Comparison of ENCODE assay signal across 8 cellular contexts in the genomic region with DNA sequence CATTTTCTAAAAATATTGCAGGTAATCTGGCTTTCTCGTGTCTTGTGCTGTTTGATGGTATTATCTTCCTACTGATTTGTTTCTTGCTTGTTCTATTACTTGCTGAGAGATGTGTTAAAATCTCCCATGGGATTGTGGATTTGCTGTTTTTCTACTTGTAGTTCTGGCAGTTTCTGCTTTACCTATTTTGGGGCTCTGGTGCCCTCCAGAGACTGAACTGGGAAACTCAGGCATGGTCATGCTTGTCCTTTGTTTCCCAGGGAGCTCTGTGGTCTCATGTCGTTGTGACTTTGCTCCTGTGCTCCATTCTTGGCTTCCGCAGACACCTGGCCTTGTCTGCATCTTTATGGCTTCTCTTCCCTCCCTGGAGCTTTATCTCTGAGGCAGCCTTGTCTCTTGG. TPM values are rescaled to one million over a fixed set of nuclear protein-coding genes. Genes with fewer than 3 reads are reported as not detected.
DNase-seq lines count a peak whose midpoint lies in the region; ATAC-seq, FAIRE-seq and TF ChIP-seq lines count a peak whose summit lies in the region.

No MANE protein-coding gene starts in this region.

- DNase-seq in stimulated activated CD4-positive, alpha-beta T cell treated with anti-CD3 and anti-CD28 coated beads, Interleukin-15, amount 100 ng/mL, for 24 hours, result peak; percentile 29
- no peak for DNase-seq in stimulated activated CD4-positive, alpha-beta T cell treated with anti-CD3 and anti-CD28 coated beads, Interleukin-12 subunit alpha, Interleukin-12 subunit beta, amount 100 ng/mL, for 4 hours
- DNase-seq in NCI-H1694 (lab: John Stamatoyannopoulos, UW), result peak; percentile 24
- peak; percentile 26 for DNase-seq in astrocyte (ENCODE audit: low read depth)
- peak; percentile 82 for DNase-seq in left kidney (ENCODE audit: low read depth, low spot score)
- no peak for DNase-seq in DMS153 treated with DMSO at 0.1 percent for 48 hours (lab: John Stamatoyannopoulos, UW; ENCODE audit: unreplicated experiment)

- H3K9me3 Mint-ChIP-seq in astrocyte (ENCODE audit: unreplicated experiment), result no peaks in the 10 kb centered on the region

- peaks cover 5% of the 10 kb centered on the region for H3K4me1 ChIP-seq in astrocyte (ENCODE audit: insufficient read depth, low read length)

- no peak for ATAC-seq in HG03039 (IDR thresholded peaks at IDR 0.05; ENCODE audit: unreplicated experiment)
- no peak for ATAC-seq in HG03175 (IDR thresholded peaks at IDR 0.05; ENCODE audit: unreplicated experiment)

- no peak overlapping the region for H3K4me3 ChIP-seq in astrocyte (ENCODE audit: insufficient read depth, low read depth, low read length)

- peaks cover 6% of the 10 kb centered on the region for H3K4me1 Mint-ChIP-seq in astrocyte (ENCODE audit: low read depth, unreplicated experiment)

- TF ChIP-seq CTCF in astrocyte (IDR thresholded peaks at IDR 0.05; ENCODE audit: insufficient read depth, low read depth, low read length), result peak; percentile 67

- H3K36me3 Mint-ChIP-seq in astrocyte (ENCODE audit: low read depth, unreplicated experiment), result no peaks in the 10 kb centered on the region

- no peaks in the 10 kb centered on the region for H3K9me3 ChIP-seq in astrocyte (ENCODE audit: insufficient read depth, low read depth, low read length)

- H3K36me3 ChIP-seq in astrocyte (ENCODE audit: insufficient read depth, low read length), result peaks cover 2% of the 10 kb centered on the region

- H3K4me3 Mint-ChIP-seq in astrocyte (ENCODE audit: unreplicated experiment), result no peak overlapping the region

- H3K4me2 ChIP-seq in astrocyte (ENCODE audit: low read length), result no peak overlapping the region

- H3K27ac ChIP-seq in astrocyte (ENCODE audit: low read depth, low read length), result no peak overlapping the region

- peak; percentile 5 for FAIRE-seq in astrocyte (lab: Jason Lieb, UNC)

- no peak overlapping the region for H3K27ac Mint-ChIP-seq in astrocyte (ENCODE audit: unreplicated experiment)

- H2AFZ ChIP-seq in astrocyte (ENCODE audit: low read depth, low read length), result peak overlapping the region; percentile 33

- no peak overlapping the region for H3K9ac ChIP-seq in astrocyte (ENCODE audit: low read length)

- peaks cover 66% of the 10 kb centered on the region for H4K20me1 ChIP-seq in astrocyte (ENCODE audit: insufficient read depth, low read length)

- peaks cover 97% of the 10 kb centered on the region for H3K79me2 ChIP-seq in astrocyte (ENCODE audit: insufficient read depth, low read length)

- H3K27me3 Mint-ChIP-seq in astrocyte (ENCODE audit: low read depth, unreplicated experiment), result no peaks in the 10 kb centered on the region

- no peaks in the 10 kb centered on the region for H3K27me3 ChIP-seq in astrocyte (ENCODE audit: insufficient read depth, low read length)

RNA-seq across cellular contexts. Expression of a gene that starts 39.5 kb away (rescaled TPM):
- 19.2 and 31.3 TPM in 2 replicates for total RNA-seq in astrocyte

RNA-seq across cellular contexts. Expression of a gene that starts 54.7 kb away (rescaled TPM):
- 53.1 and 60.3 TPM in 2 replicates for total RNA-seq in astrocyte

Comparison
In these comparisons a context has a peak if more than half of its experiments do, and no peak if none do; other contexts are left out.
1. DNase-seq: peak in stimulated activated CD4-positive, alpha-beta T cell treated with anti-CD3 and anti-CD28 coated beads, Interleukin-15, amount 100 ng/mL, for 24 hours (single experiment), NCI-H1694 (single experiment), astrocyte (single experiment) and left kidney (single experiment); none in stimulated activated CD4-positive, alpha-beta T cell treated with anti-CD3 and anti-CD28 coated beads, Interleukin-12 subunit alpha, Interleukin-12 subunit beta, amount 100 ng/mL, for 4 hours (single experiment) and DMS153 treated with DMSO at 0.1 percent for 48 hours (single experiment).